ENCODE assay signal across 15 cellular contexts in genomic region chr9:134955156-134955555, GRCh38. TPM values are rescaled to one million over a fixed set of nuclear protein-coding genes. Genes with fewer than 3 reads are reported as not detected.
DNase-seq lines count a peak whose midpoint lies in the region; TF ChIP-seq lines count a peak whose summit lies in the region.
"Had no signal": no experiment of that assay in that cellular context is flagged by ENCODE, and none has a peak within 500 bp of the region (broad histone marks: within the 10 kb centered on the region; RNA-seq: fewer than 3 reads in every experiment).

No MANE protein-coding gene starts in this region.

- no peak overlapping the region for H4K8ac ChIP-seq in mesenchymal stem cell (ENCODE audit: low read length)

- no peak overlapping the region for H2BK120ac ChIP-seq in mesenchymal stem cell (ENCODE audit: low read depth, low read length)

- no peaks in the 10 kb centered on the region for H3K79me1 ChIP-seq in mesenchymal stem cell (replicated peaks; ENCODE audit: low read length, poor library complexity, severe bottlenecking)

- no peaks in the 10 kb centered on the region for H3K4me1 ChIP-seq in left ventricle myocardium inferior
- H3K4me1 ChIP-seq in mesenchymal stem cell (ENCODE audit: control insufficient read depth, insufficient read depth, low read depth, low read length) = no peaks in the 10 kb centered on the region

- peaks cover 4% of the 10 kb centered on the region for H3K9me3 Mint-ChIP-seq in type B pancreatic cell
- H3K9me3 Mint-ChIP-seq: CD4-positive, alpha-beta T cell had no signal

- no peak for TF ChIP-seq CTCF in left ventricle myocardium inferior (IDR thresholded peaks at IDR 0.05; ENCODE audit: borderline replicate concordance)
- no peak for TF ChIP-seq CTCF in WERI-Rb-1 (IDR thresholded peaks at IDR 0.05; ENCODE audit: low read depth, low read length)
- TF ChIP-seq CTCF in type B pancreatic cell (conservative IDR thresholded peaks at IDR 0.05) = no peak

- no peak overlapping the region for H2BK12ac ChIP-seq in mesenchymal stem cell (ENCODE audit: low read length in 2 of 2)

- no peak overlapping the region for H3K23ac ChIP-seq in mesenchymal stem cell (ENCODE audit: low read length in 2 of 2)

- no peaks in the 10 kb centered on the region for H3K36me3 ChIP-seq in left ventricle myocardium inferior
- no peaks in the 10 kb centered on the region for H3K36me3 ChIP-seq in WERI-Rb-1
- no peaks in the 10 kb centered on the region for H3K36me3 ChIP-seq in mesenchymal stem cell (ENCODE audit: control insufficient read depth in 1 of 2, insufficient read depth in 2 of 2, low read depth in 1 of 2, low read length in 2 of 2)

- H4K91ac ChIP-seq in mesenchymal stem cell (ENCODE audit: low read length) = no peak overlapping the region

- H3K4ac ChIP-seq in mesenchymal stem cell (ENCODE audit: low read depth in 1 of 2, low read length in 2 of 2) = no peak overlapping the region

- intact Hi-C loops in cardiac septum (cut with DNase I) (no loop called here), left ventricle myocardium inferior (cut with micrococcal nuclease) (no loop called here), posterior vena cava (cut with DNase I) (no loop called here)

- H3K27me3 ChIP-seq in left ventricle myocardium inferior (ENCODE audit: low read depth) (no peaks in the 10 kb centered on the region), WERI-Rb-1 (ENCODE audit: insufficient read depth, low read depth, severe bottlenecking) (no peaks in the 10 kb centered on the region), mesenchymal stem cell (ENCODE audit: control insufficient read depth in 1 of 2, insufficient read depth in 1 of 2, low read length in 2 of 2) (peaks cover 0 to 11% of the 10 kb centered on the region in 2 experiments)

- DNase-seq in cardiac septum (ENCODE audit: low spot score) (peak; percentile 35), left ventricle myocardium inferior (no peak), WERI-Rb-1 (peak; percentile 4), posterior vena cava (ENCODE audit: low spot score) (peak; percentile 35), type B pancreatic cell (ENCODE audit: extremely low spot score, unreplicated experiment) (peak; percentile 32), mesenchymal stem cell (no peak)
- DNase-seq in activated T-cell treated with anti-CD3 and anti-CD28 coated beads, Interleukin-2, amount 50 U/mL, for 48 hours = no peak
- DNase-seq in activated CD8-positive, alpha-beta memory T cell treated with anti-CD3 and anti-CD28 coated beads, Interleukin-2, amount 50 U/mL, for 4 hours = no peak
- DNase-seq: C1 segment of cervical spinal cord, DMS79 had no signal

- no peak overlapping the region for H2AK5ac ChIP-seq in mesenchymal stem cell (ENCODE audit: low read length, severe bottlenecking)

- H3K9me3 ChIP-seq in left ventricle myocardium inferior (replicated peaks) = peaks cover 6% of the 10 kb centered on the region
- H3K9me3 ChIP-seq in WERI-Rb-1 (ENCODE audit: severe bottlenecking) = peaks cover 9% of the 10 kb centered on the region
- peaks cover 11% of the 10 kb centered on the region for H3K9me3 ChIP-seq in mesenchymal stem cell (ENCODE audit: control insufficient read depth, low read length)

- H3K27me3 Mint-ChIP-seq in type B pancreatic cell = no peaks in the 10 kb centered on the region

- no peak overlapping the region for H3K4me2 ChIP-seq in mesenchymal stem cell (ENCODE audit: low read length, poor library complexity, severe bottlenecking)

- no peak overlapping the region for H3K27ac ChIP-seq in left ventricle myocardium inferior (replicated peaks)
- no peak overlapping the region for H3K27ac ChIP-seq in WERI-Rb-1
- no peak overlapping the region for H3K27ac ChIP-seq in mesenchymal stem cell (ENCODE audit: low read length, poor library complexity, severe bottlenecking)

- no peak overlapping the region for H3K14ac ChIP-seq in mesenchymal stem cell (ENCODE audit: low read length in 2 of 2)

- no peak overlapping the region for H3K4me3 Mint-ChIP-seq in type B pancreatic cell
- H3K4me3 Mint-ChIP-seq: B cell; CD4-positive, alpha-beta T cell had no signal

- no peaks in the 10 kb centered on the region for H3K4me1 Mint-ChIP-seq in type B pancreatic cell (ENCODE audit: unreplicated experiment)
- H3K4me1 Mint-ChIP-seq: B cell had no signal

- H2BK15ac ChIP-seq in mesenchymal stem cell (ENCODE audit: low read depth, poor library complexity, severe bottlenecking) = no peak overlapping the region

- WGBS in mesenchymal stem cell = 79% methylated on average over 1 of the region's 1 CpG

- H2AFZ ChIP-seq in mesenchymal stem cell (ENCODE audit: low read depth, low read length) = no peak overlapping the region

- no peak overlapping the region for H2BK5ac ChIP-seq in mesenchymal stem cell (ENCODE audit: low read depth, low read length, poor library complexity, severe bottlenecking)

- no peak overlapping the region for H3K9ac ChIP-seq in mesenchymal stem cell (ENCODE audit: low read length)

- no peak overlapping the region for H3K27ac Mint-ChIP-seq in type B pancreatic cell
- H3K27ac Mint-ChIP-seq: B cell; CD4-positive, alpha-beta T cell had no signal

- no peak overlapping the region for H3K4me3 ChIP-seq in left ventricle myocardium inferior
- no peak overlapping the region for H3K4me3 ChIP-seq in WERI-Rb-1 (ENCODE audit: low read depth, low read length)
- H3K4me3 ChIP-seq in mesenchymal stem cell (ENCODE audit: insufficient read depth in 1 of 2, low read depth in 1 of 2, low read length in 2 of 2) = no peak overlapping the region
- H3K4me3 ChIP-seq: GM12878 had no signal

- no peak overlapping the region for H3K18ac ChIP-seq in mesenchymal stem cell (ENCODE audit: low read depth in 1 of 2, low read length in 2 of 2)

- no peaks in the 10 kb centered on the region for H3K36me3 Mint-ChIP-seq in type B pancreatic cell

RNA-seq across cellular contexts. Expression of gene FCN1, which starts 37.4 kb away (rescaled TPM):
- 5.3 TPM for total RNA-seq in cardiac septum
- 2.9 TPM for total RNA-seq in left ventricle myocardium inferior
- 10 to 100 TPM in 1 of 2 donors, 1 to 10 TPM in 1; 7.1 to 16.5 TPM for total RNA-seq in posterior vena cava
- total RNA-seq in type B pancreatic cell (ENCODE audit: low replicate concordance) = not detected in 2 replicates
- not detected for polyA plus RNA-seq in mesenchymal stem cell (2013, experiment 1 of 2)
- not detected for polyA plus RNA-seq in mesenchymal stem cell (2013, experiment 2 of 2)
- total RNA-seq: G401, H4 had no signal
- polyA plus RNA-seq: GM12878 had no signal

Comparison
In these comparisons a context has a peak if more than half of its experiments do, and no peak if none do; other contexts are left out.
1. DNase-seq: peak in cardiac septum (single experiment), WERI-Rb-1 (single experiment), posterior vena cava (single experiment) and type B pancreatic cell (single experiment); none in left ventricle myocardium inferior (single experiment), activated T-cell treated with anti-CD3 and anti-CD28 coated beads, Interleukin-2, amount 50 U/mL, for 48 hours (0 of 2), mesenchymal stem cell (single experiment) and activated CD8-positive, alpha-beta memory T cell treated with anti-CD3 and anti-CD28 coated beads, Interleukin-2, amount 50 U/mL, for 4 hours (single experiment).